In genomic region chr2:83106853-83107252, GRCh38 we compare ENCODE assay signal across 32 cellular contexts.
"Had no signal": no experiment of that assay in that cellular context is flagged by ENCODE, and none has a peak within 500 bp of the region (broad histone marks: within the 10 kb centered on the region; RNA-seq: fewer than 3 reads in every experiment).

No MANE protein-coding gene starts in this region.

- H3K4me3 ChIP-seq: ascending aorta, cardiac muscle cell had no signal

- DNase-seq: activated CD4-positive, alpha-beta memory T cell treated with anti-CD3 and anti-CD28 coated beads, Interleukin-2, amount 10 ng/mL, durations not matched to agents 7 days and 5 days; activated CD4-positive, alpha-beta T cell treated with anti-CD3 and anti-CD28 coated beads for 1 hour; activated CD4-positive, alpha-beta T cell treated with anti-CD3 and anti-CD28 coated beads for 36 hours; activated CD4-positive, alpha-beta T cell treated with anti-CD3 and anti-CD28 coated beads for 48 hours; activated CD4-positive, alpha-beta T cell treated with anti-CD3 and anti-CD28 coated beads, Interleukin-2, amount 10 ng/mL, durations not matched to agents 7 days and 5 days; activated CD4-positive, alpha-beta T cell treated with anti-CD3 and anti-CD28 coated beads, Interleukin-2, amount 50 U/mL, for 48 hours; activated CD4-positive, CD25-positive, alpha-beta regulatory T cell; activated CD8-positive, alpha-beta memory T cell treated with anti-CD3 and anti-CD28 coated beads for 24 hours; activated CD8-positive, alpha-beta memory T cell treated with anti-CD3 and anti-CD28 coated beads, Interleukin-2, amount 10 ng/mL, durations not matched to agents 7 days and 5 days; activated CD8-positive, alpha-beta memory T cell treated with anti-CD3 and anti-CD28 coated beads, Interleukin-2, amount 50 U/mL, for 48 hours; activated CD8-positive, alpha-beta T cell treated with anti-CD3 and anti-CD28 coated beads, Interleukin-2, amount 10 ng/mL, durations not matched to agents 7 days and 5 days; activated effector memory CD4-positive, alpha-beta T cell treated with Interleukin-2 at 50 U/mL for 16 hours; activated gamma-delta T cell; activated naive CD4-positive, alpha-beta T cell treated with anti-CD3 and anti-CD28 coated beads, Interleukin-2, amount 10 ng/mL, durations not matched to agents 7 days and 5 days; activated naive CD4-positive, alpha-beta T cell treated with Interleukin-2 at 50 U/mL for 16 hours; activated naive CD8-positive, alpha-beta T cell treated with anti-CD3 and anti-CD28 coated beads, Interleukin-2, amount 10 ng/mL, durations not matched to agents 7 days and 5 days; activated naive CD8-positive, alpha-beta T cell treated with anti-CD3 and anti-CD28 coated beads, Interleukin-2, amount 50 U/mL, for 24 hours; activated T-cell treated with anti-CD3 and anti-CD28 coated beads, Interleukin-2, amount 50 U/mL, for 24 hours; activated T-cell treated with anti-CD3 and anti-CD28 coated beads, Interleukin-2, amount 50 U/mL, for 48 hours; amygdala; anterior cingulate cortex; caudate nucleus; cerebellar nuclear complex; T-helper 2 cell; T-helper 9 cell; WERI-Rb-1 had no signal

- H3K27me3 ChIP-seq: ascending aorta, cardiac muscle cell had no signal

- H3K4me1 ChIP-seq: ascending aorta had no signal

- ATAC-seq: activated CD4-positive, alpha-beta T cell treated with anti-CD3 and anti-CD28 coated beads for 36 hours; activated CD4-positive, CD25-positive, alpha-beta regulatory T cell treated with anti-CD3 and anti-CD28 coated beads, Interleukin-2, amount 50 U/mL, for 24 hours; activated CD8-positive, alpha-beta memory T cell treated with anti-CD3 and anti-CD28 coated beads, Interleukin-2, amount 10 ng/mL, durations not matched to agents 7 days and 5 days; activated CD8-positive, alpha-beta T cell treated with anti-CD3 and anti-CD28 coated beads, Interleukin-2, amount 10 ng/mL, durations not matched to agents 7 days and 5 days; activated naive CD8-positive, alpha-beta T cell treated with anti-CD3 and anti-CD28 coated beads, Interleukin-2, amount 50 U/mL, for 24 hours; WTC11 had no signal

- H3K27ac ChIP-seq: ascending aorta, cardiac muscle cell, WERI-Rb-1 had no signal

- FAIRE-seq: bronchial epithelial cell, TTC549 had no signal

- H3K36me3 ChIP-seq: ascending aorta, cardiac muscle cell, WERI-Rb-1 had no signal
